Comparison of ENCODE assay signal across 9 cellular contexts in genomic region chr1:209648931-209649776, GRCh38. TPM values are rescaled to one million over a fixed set of nuclear protein-coding genes. Genes with fewer than 3 reads are reported as not detected.
DNase-seq lines count a peak whose midpoint lies in the region; ATAC-seq and TF ChIP-seq lines count a peak whose summit lies in the region.
"Had no signal": no experiment of that assay in that cellular context is flagged by ENCODE, and none has a peak within 500 bp of the region (broad histone marks: within the 10 kb centered on the region; RNA-seq: fewer than 3 reads in every experiment).

No MANE protein-coding gene starts in this region.

- no peaks in the 10 kb centered on the region for H3K36me3 ChIP-seq in heart right ventricle
- no peaks in the 10 kb centered on the region for H3K36me3 ChIP-seq in adipocyte (ENCODE audit: control insufficient read depth, insufficient read depth, low read length, severe bottlenecking)
- H3K36me3 ChIP-seq in vagina: no peaks in the 10 kb centered on the region

- peaks cover 4 to 14% of the 10 kb centered on the region in 2 donors for H3K4me1 Mint-ChIP-seq in effector memory CD8-positive, alpha-beta T cell (ENCODE audit: low read depth in 2 of 2)
- H3K4me1 Mint-ChIP-seq: neural crest cell had no signal

- 41 to 49% methylated on average over 6 of the region's 6 CpGs for whole genome bisulfite sequencing in heart right ventricle, 2 donors

- H3K27me3 Mint-ChIP-seq in effector memory CD8-positive, alpha-beta T cell: no peaks in the 10 kb centered on the region

- H3K27ac Mint-ChIP-seq in effector memory CD8-positive, alpha-beta T cell: peak overlapping the region in 1 of 2 donors; percentile 42

- DNase-seq in heart right ventricle (no peak), cardiac septum (ENCODE audit: low spot score) (no peak), adipocyte (ENCODE audit: low read depth) (peak; percentile 85), kidney tubule cell (ENCODE audit: low spot score) (peak; percentile 95), vagina (ENCODE audit: extremely low spot score in 2 of 2) (no peak), midbrain (lab: John Stamatoyannopoulos, UW) (no peak)
- no peak for DNase-seq in effector memory CD8-positive, alpha-beta T cell

- H3K9ac ChIP-seq in adipocyte (ENCODE audit: low read length): peak overlapping the region; percentile 89

- H3K36me3 Mint-ChIP-seq in effector memory CD8-positive, alpha-beta T cell (ENCODE audit: insufficient read depth): no peaks in the 10 kb centered on the region

- intact Hi-C loops in heart right ventricle (cut with DNase I): loop anchor here in 2 of 10 donors (5.0 to 10.0 kb wide), 3 partner anchors 38 to 98 kb away; no protein-coding TSS in a partner anchor
- intact Hi-C loops in cardiac septum (cut with DNase I): no loop called here
- intact Hi-C loops in vagina (cut with DNase I): loop anchor here (2.0 kb wide), 1 partner anchor 56 kb away; the partner anchor contains the start of gene HSD11B1

- H3K4me1 ChIP-seq in heart right ventricle (peaks cover 30 to 97% (median 77%) of the 10 kb centered on the region in 9 donors), adipocyte (ENCODE audit: control insufficient read depth, insufficient read depth, low read length) (peaks cover 62% of the 10 kb centered on the region), vagina (peaks cover 69% of the 10 kb centered on the region)

- TF ChIP-seq CTCF in heart right ventricle (IDR thresholded peaks at IDR 0.05) (no peak), vagina (IDR thresholded peaks at IDR 0.05) (no peak)

- H3K4me3 Mint-ChIP-seq in effector memory CD8-positive, alpha-beta T cell: no peak overlapping the region
- H3K4me3 Mint-ChIP-seq: neural crest cell had no signal

- H3K9me3 Mint-ChIP-seq in effector memory CD8-positive, alpha-beta T cell: no peaks in the 10 kb centered on the region
- H3K9me3 Mint-ChIP-seq: neural crest cell had no signal

- H3K4me3 ChIP-seq in heart right ventricle (no peak overlapping the region), adipocyte (ENCODE audit: low read length) (peak overlapping the region; percentile 67), vagina (no peak overlapping the region)

- TF ChIP-seq POLR2A in vagina (IDR thresholded peaks at IDR 0.05): no peak

- H3K9me3 ChIP-seq in heart right ventricle: no peaks in the 10 kb centered on the region
- no peaks in the 10 kb centered on the region for H3K9me3 ChIP-seq in adipocyte (ENCODE audit: control insufficient read depth, low read length)
- H3K9me3 ChIP-seq in vagina: no peaks in the 10 kb centered on the region

- ATAC-seq in heart right ventricle (peak in 5 of 8 donors; percentile 23 to 74 (median 42)), HG02763 (IDR thresholded peaks at IDR 0.05; ENCODE audit: unreplicated experiment) (no peak)
- no peak for ATAC-seq in effector memory CD8-positive, alpha-beta T cell (replicated peaks)

- H3K27ac ChIP-seq in heart right ventricle (peak overlapping the region in 9 of 10 donors; percentile 10 to 97 (median 42)), vagina (peak overlapping the region; percentile 50)

- no peaks in the 10 kb centered on the region for H3K27me3 ChIP-seq in heart right ventricle
- no peaks in the 10 kb centered on the region for H3K27me3 ChIP-seq in adipocyte (replicated peaks; ENCODE audit: control insufficient read depth, insufficient read depth, low read length)
- no peaks in the 10 kb centered on the region for H3K27me3 ChIP-seq in vagina

RNA-seq across cellular contexts. Expression of gene LAMB3, which starts 3.1 kb away (rescaled TPM):
- total RNA-seq in heart right ventricle: 1 to 10 TPM; 2.3 to 6.0 (median 3.8) TPM
- 1 to 10 TPM; 1.6 to 3.7 TPM for polyA plus RNA-seq in heart right ventricle
- total RNA-seq in cardiac septum: 3.6 TPM
- 68.8 TPM for total RNA-seq in vagina
- total RNA-seq: neural crest cell had no signal

RNA-seq across cellular contexts. Expression of gene G0S2, which starts 26.1 kb away (rescaled TPM):
- total RNA-seq in heart right ventricle (100 to 1,000 TPM in 7 of 10 donors, 10 to 100 TPM in 3; 75.3 to 491 (median 131) TPM), cardiac septum (246 TPM), vagina (187 TPM)
- polyA plus RNA-seq in heart right ventricle: 100 to 1,000 TPM in 1 of 2 donors, 10 to 100 TPM in 1; 90.0 to 223 TPM

RNA-seq across cellular contexts. Expression of gene HSD11B1, which starts 55.5 kb away (rescaled TPM):
- 10 to 100 TPM in 1 of 10 donors, 1 to 10 TPM in 9; 1.3 to 15.7 (median 3.0) TPM for total RNA-seq in heart right ventricle
- 1 to 10 TPM in 1 of 2 donors, under 1 TPM in 1; 0.59 to 7.2 TPM for polyA plus RNA-seq in heart right ventricle
- 15.0 TPM for total RNA-seq in cardiac septum
- total RNA-seq in vagina: 18.7 TPM
- total RNA-seq: neural crest cell had no signal

Comparison
In these comparisons a context has a peak if more than half of its experiments do, and no peak if none do; other contexts are left out.
1. ATAC-seq: peak in heart right ventricle (5 of 8); none in effector memory CD8-positive, alpha-beta T cell (single experiment) and HG02763 (single experiment).
2. DNase-seq: peak in adipocyte (single experiment) and kidney tubule cell (single experiment); none in heart right ventricle (0 of 2), cardiac septum (single experiment), vagina (0 of 2), effector memory CD8-positive, alpha-beta T cell (0 of 3) and midbrain (single experiment).
3. RNA of gene LAMB3, which starts 3.1 kb away (total RNA-seq): 68.8 TPM in vagina (single experiment); 2.3 to 6.0 TPM in heart right ventricle and 3.6 TPM in cardiac septum (single experiment); every median in the first group is over 10 times any median in the second.